In the genomic region with DNA sequence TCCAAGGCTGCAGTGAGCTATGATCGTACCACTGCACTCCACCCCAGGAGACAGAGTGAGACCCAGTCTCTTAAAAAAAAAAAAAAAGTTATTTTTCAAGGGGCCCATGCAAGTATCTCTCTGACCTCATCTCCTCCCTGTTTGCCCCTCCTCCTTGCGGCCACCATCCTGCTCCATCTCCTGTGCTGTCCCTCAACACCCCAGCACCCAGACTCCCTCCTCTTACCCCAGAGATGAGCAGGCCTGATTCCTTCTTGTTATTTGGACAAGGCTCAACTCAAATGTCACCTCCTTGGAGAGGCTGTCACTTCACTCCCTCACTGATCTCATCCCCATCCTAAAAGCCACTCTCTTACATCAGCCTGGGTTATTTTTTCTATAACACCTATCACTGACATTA, we compare ENCODE assay signal across 20 cellular contexts. TPM values are rescaled to one million over a fixed set of nuclear protein-coding genes. Genes with fewer than 3 reads are reported as not detected.
DNase-seq lines count a peak whose midpoint lies in the region; ATAC-seq and TF ChIP-seq lines count a peak whose summit lies in the region.
"Had no signal": no experiment of that assay in that cellular context is flagged by ENCODE, and none has a peak within 500 bp of the region (broad histone marks: within the 10 kb centered on the region; RNA-seq: fewer than 3 reads in every experiment).

No MANE protein-coding gene starts in this region.

- no peak overlapping the region for H2AFZ ChIP-seq in GM23338

- peaks cover 33% of the 10 kb centered on the region for H3K4me1 Mint-ChIP-seq in GM23338
- peaks cover 33% of the 10 kb centered on the region for H3K4me1 Mint-ChIP-seq in WTC11
- peaks cover 25% of the 10 kb centered on the region for H3K4me1 Mint-ChIP-seq in nephron

- H3K4me1 ChIP-seq in GM23338 (ENCODE audit: insufficient read depth) (peaks cover 21% of the 10 kb centered on the region), skeletal muscle tissue (ENCODE audit: control insufficient read depth in 3 of 3, insufficient read depth in 3 of 3, low read length in 3 of 3) (peaks cover 27 to 52% (median 39%) of the 10 kb centered on the region in 3 donors)
- H3K4me1 ChIP-seq: HAP-1 had no signal

- H3K4me2 ChIP-seq in GM23338: no peak overlapping the region
- H3K4me2 ChIP-seq: BLaER1 had no signal

- DNase-seq in GM23338 (ENCODE audit: low spot score): no peak
- DNase-seq in WTC11 (ENCODE audit: low spot score): no peak
- no peak for DNase-seq in cerebellum (ENCODE audit: low spot score)
- DNase-seq in HT-29 (ENCODE audit: low spot score): no peak
- DNase-seq: 8988T; CD4-positive, alpha-beta memory T cell; DMS153; DMS79; GDM1; GOT3 had no signal

- peaks cover 22% of the 10 kb centered on the region for H3K36me3 Mint-ChIP-seq in GM23338 (ENCODE audit: low read depth)
- peaks cover 3% of the 10 kb centered on the region for H3K36me3 Mint-ChIP-seq in WTC11
- H3K36me3 Mint-ChIP-seq in nephron (ENCODE audit: low read depth): no peaks in the 10 kb centered on the region
- H3K36me3 Mint-ChIP-seq: CD14-positive monocyte; CD4-positive, alpha-beta memory T cell had no signal

- H3K27me3 ChIP-seq in GM23338 (ENCODE audit: insufficient read depth) (no peaks in the 10 kb centered on the region), skeletal muscle tissue (ENCODE audit: control insufficient read depth in 3 of 3, insufficient read depth in 3 of 3, low read length in 3 of 3) (peaks cover 0 to 4% (median 0%) of the 10 kb centered on the region in 3 donors)
- H3K27me3 ChIP-seq: BLaER1 had no signal

- ATAC-seq in GM23338 (no peak), WTC11 (no peak), GM21737 (IDR thresholded peaks at IDR 0.05; ENCODE audit: unreplicated experiment) (no peak)

- H3K9me2 ChIP-seq in GM23338 (ENCODE audit: insufficient read depth): no peaks in the 10 kb centered on the region

- 0 out of 2 replicates have a peak overlapping the region, but pooled peaks have one; percentile 55 for H3K27ac ChIP-seq in GM23338 (ENCODE audit: low read depth)
- peak overlapping the region; percentile 100 for H3K27ac ChIP-seq in skeletal muscle tissue (ENCODE audit: low read depth, low read length)
- H3K27ac ChIP-seq: BLaER1 had no signal

- H3K4me3 Mint-ChIP-seq in GM23338: no peak overlapping the region; the same call in 2 of the 3 replicates
- H3K4me3 Mint-ChIP-seq in WTC11: no peak overlapping the region
- peak overlapping the region in 2 of 3 experiments; percentile 41 to 68 for H3K4me3 Mint-ChIP-seq in nephron
- H3K4me3 Mint-ChIP-seq: CD14-positive monocyte; CD4-positive, alpha-beta memory T cell had no signal

- peaks cover 17% of the 10 kb centered on the region for H3F3A ChIP-seq in GM23338 (replicated peaks; ENCODE audit: low read depth)

- POLR2A ChIA-PET in WTC11 (lab: Charles Lee): no interaction called here

- H3K27me3 Mint-ChIP-seq in GM23338 (ENCODE audit: insufficient read depth, low read depth, poor library complexity): peaks cover 15% of the 10 kb centered on the region
- H3K27me3 Mint-ChIP-seq in WTC11 (ENCODE audit: low read depth): peaks cover 2% of the 10 kb centered on the region; the same call in 1 of the 2 replicates
- peaks cover 13% of the 10 kb centered on the region for H3K27me3 Mint-ChIP-seq in nephron (ENCODE audit: low read depth)

- H3K4me3 ChIP-seq in GM23338: no peak overlapping the region
- peak overlapping the region in 1 of 3 donors; percentile 52 for H3K4me3 ChIP-seq in skeletal muscle tissue (ENCODE audit: low read length in 3 of 3)
- H3K4me3 ChIP-seq: BLaER1, HAP-1 had no signal

- CTCF ChIA-PET in WTC11 (lab: Charles Lee): interaction anchor here (2.0 kb wide), 1 partner anchor 35 kb away, joined by 17 read pairs; a partner anchor contains a TSS

- H3K27ac Mint-ChIP-seq in GM23338: peak overlapping the region; percentile 24
- H3K27ac Mint-ChIP-seq in WTC11: peak overlapping the region; percentile 48
- peak overlapping the region in 1 of 3 experiments; percentile 15 for H3K27ac Mint-ChIP-seq in nephron

- peak overlapping the region in 1 of 3 donors; percentile 33 for H3K9ac ChIP-seq in skeletal muscle tissue (ENCODE audit: low read depth in 1 of 3, low read length in 3 of 3)
- H3K9ac ChIP-seq: BLaER1 had no signal

- peaks cover 29% of the 10 kb centered on the region for H3K79me2 ChIP-seq in GM23338 (replicated peaks; ENCODE audit: insufficient read depth)

- no peak for TF ChIP-seq CTCF in GM23338 (conservative IDR thresholded peaks at IDR 0.05; ENCODE audit: low read depth in 2 of 2)
- no peak for TF ChIP-seq CTCF in WTC11 (IDR thresholded peaks at IDR 0.05)
- TF ChIP-seq CTCF in nephron (IDR thresholded peaks at IDR 0.05; ENCODE audit: unreplicated experiment in 3 of 3): no peak

- H3K9me3 Mint-ChIP-seq in GM23338 (no peaks in the 10 kb centered on the region; the same call in 2 of the 3 replicates), WTC11 (no peaks in the 10 kb centered on the region), nephron (no peaks in the 10 kb centered on the region)
- H3K9me3 Mint-ChIP-seq: CD4-positive, alpha-beta memory T cell had no signal

- H3K36me3 ChIP-seq in GM23338 (ENCODE audit: insufficient read depth) (no peaks in the 10 kb centered on the region; the same call in 1 of the 2 replicates), skeletal muscle tissue (ENCODE audit: control insufficient read depth in 3 of 3, insufficient read depth in 3 of 3, low read length in 3 of 3) (peaks cover 7 to 14% (median 10%) of the 10 kb centered on the region in 3 donors)
- H3K36me3 ChIP-seq: BLaER1, HAP-1 had no signal

- no peaks in the 10 kb centered on the region; the same call in 1 of the 2 replicates for H4K20me1 ChIP-seq in GM23338 (replicated peaks; ENCODE audit: insufficient read depth)
- H4K20me1 ChIP-seq: BLaER1 had no signal

- H3K9me3 ChIP-seq in skeletal muscle tissue (ENCODE audit: control insufficient read depth in 3 of 3, low read length in 3 of 3): no peaks in the 10 kb centered on the region
- H3K9me3 ChIP-seq: BLaER1, HAP-1 had no signal

TF ChIP-seq in GM23338, 12 proteins besides CTCF, POLR2A, EP300 and RAD21 (continues in another document):
- TF ChIP-seq, protein P1, sequence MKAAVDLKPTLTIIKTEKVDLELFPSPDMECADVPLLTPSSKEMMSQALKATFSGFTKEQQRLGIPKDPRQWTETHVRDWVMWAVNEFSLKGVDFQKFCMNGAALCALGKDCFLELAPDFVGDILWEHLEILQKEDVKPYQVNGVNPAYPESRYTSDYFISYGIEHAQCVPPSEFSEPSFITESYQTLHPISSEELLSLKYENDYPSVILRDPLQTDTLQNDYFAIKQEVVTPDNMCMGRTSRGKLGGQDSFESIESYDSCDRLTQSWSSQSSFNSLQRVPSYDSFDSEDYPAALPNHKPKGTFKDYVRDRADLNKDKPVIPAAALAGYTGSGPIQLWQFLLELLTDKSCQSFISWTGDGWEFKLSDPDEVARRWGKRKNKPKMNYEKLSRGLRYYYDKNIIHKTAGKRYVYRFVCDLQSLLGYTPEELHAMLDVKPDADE (IDR thresholded peaks at IDR 0.05): no peak
- no peak for TF ChIP-seq ZNF331 (CRISPR knock-in tag; IDR thresholded peaks at IDR 0.05; ENCODE audit: low read depth)
- no peak for TF ChIP-seq EZH2phosphoT487 (IDR thresholded peaks at IDR 0.05; ENCODE audit: unreplicated experiment)

TF ChIP-seq in WTC11, 78 proteins besides CTCF, POLR2A, EP300 and RAD21:
- no peak for TF ChIP-seq HMGA2 (CRISPR knock-in tag; IDR thresholded peaks at IDR 0.05)
- TF ChIP-seq JAZF1 (CRISPR knock-in tag; IDR thresholded peaks at IDR 0.05): no peak
- no peak for TF ChIP-seq CBFB (CRISPR knock-in tag; IDR thresholded peaks at IDR 0.05; ENCODE audit: low read depth)

RNA-seq across cellular contexts. Expression of a gene that starts 4.4 kb away (rescaled TPM):
- total RNA-seq in GM23338 (2014; rRNA removed; shearing (Covaris generic)): 17.3 and 26.7 TPM in 2 replicates
- 4.0 and 4.7 TPM in 2 replicates for polyA plus RNA-seq in GM23338 (2016; fragmentation: Nextera tagmentation; extraction: Ambion mirVana)
- 19.8 to 24.2 TPM (median 21.1 TPM) in 3 replicates for total RNA-seq in WTC11 (2021)
- total RNA-seq in skeletal muscle tissue: 243 TPM
- total RNA-seq in cerebellum: 7.7 TPM
- total RNA-seq in HT-29 (2014; rRNA removed; shearing (Covaris generic)): 0.94 TPM in 1 of 2 replicates, not detected in the other
- total RNA-seq: HT1080 had no signal
- polyA plus RNA-seq: AG04450 had no signal

RNA-seq across cellular contexts. Expression of a gene that starts 11.9 kb away (rescaled TPM):
- total RNA-seq in GM23338 (2014; rRNA removed; shearing (Covaris generic)): 3.6 and 4.1 TPM in 2 replicates
- polyA plus RNA-seq in GM23338 (2016; fragmentation: Nextera tagmentation; extraction: Ambion mirVana): 1.5 and 1.6 TPM in 2 replicates
- total RNA-seq in WTC11 (2021) (2.5 to 4.1 TPM (median 3.4 TPM) in 3 replicates), skeletal muscle tissue (1.0 TPM), cerebellum (0.36 TPM)
- total RNA-seq in HT-29 (2014; rRNA removed; shearing (Covaris generic)): not detected in 2 replicates
- total RNA-seq: A673, Daoy, HT1080 had no signal
- polyA plus RNA-seq: AG04450 had no signal

RNA-seq across cellular contexts. Expression of a gene that starts 35.0 kb away (rescaled TPM):
- total RNA-seq in GM23338 (2014; rRNA removed; shearing (Covaris generic)): 4.3 and 5.7 TPM in 2 replicates
- 7.6 and 8.0 TPM in 2 replicates for polyA plus RNA-seq in GM23338 (2016; fragmentation: Nextera tagmentation; extraction: Ambion mirVana)
- 9.7 to 12.2 TPM (median 10.2 TPM) in 3 replicates for total RNA-seq in WTC11 (2021)
- total RNA-seq in skeletal muscle tissue: 4.7 TPM
- 12.8 TPM for total RNA-seq in cerebellum
- 46.6 and 49.5 TPM in 2 replicates for total RNA-seq in HT-29 (2014; rRNA removed; shearing (Covaris generic))

RNA-seq across cellular contexts. Expression of a gene that starts 49.4 kb away (rescaled TPM):
- total RNA-seq in GM23338 (2014; rRNA removed; shearing (Covaris generic)): 3.9 TPM in 2 replicates
- polyA plus RNA-seq in GM23338 (2016; fragmentation: Nextera tagmentation; extraction: Ambion mirVana): 10.7 and 11.6 TPM in 2 replicates
- total RNA-seq in WTC11 (2021): 5.2 to 7.3 TPM (median 7.2 TPM) in 3 replicates
- total RNA-seq in skeletal muscle tissue: not detected
- total RNA-seq in cerebellum: 3.8 TPM
- total RNA-seq in HT-29 (2014; rRNA removed; shearing (Covaris generic)): 0.13 and 3.2 TPM in 2 replicates
- polyA plus RNA-seq: CD14-positive monocyte had no signal

RNA-seq across cellular contexts. Expression of a gene that starts 50.1 kb away (rescaled TPM):
- 0.14 and 0.70 TPM in 2 replicates for total RNA-seq in GM23338 (2014; rRNA removed; shearing (Covaris generic))
- 1.5 and 2.6 TPM in 2 replicates for polyA plus RNA-seq in GM23338 (2016; fragmentation: Nextera tagmentation; extraction: Ambion mirVana)
- total RNA-seq in WTC11 (2021) (2.4 to 3.1 TPM (median 2.7 TPM) in 3 replicates), skeletal muscle tissue (not detected), cerebellum (0.54 TPM)
- 0.26 and 0.41 TPM in 2 replicates for total RNA-seq in HT-29 (2014; rRNA removed; shearing (Covaris generic))
- total RNA-seq: Daoy had no signal
- polyA plus RNA-seq: CD4-positive, alpha-beta memory T cell had no signal

Comparison
In these comparisons a context has a peak if more than half of its experiments do, and no peak if none do; other contexts are left out.
1. H3K4me3 Mint-ChIP-seq: peak in nephron (2 of 3); none in GM23338 (single experiment) and WTC11 (single experiment).